In the genomic region with DNA sequence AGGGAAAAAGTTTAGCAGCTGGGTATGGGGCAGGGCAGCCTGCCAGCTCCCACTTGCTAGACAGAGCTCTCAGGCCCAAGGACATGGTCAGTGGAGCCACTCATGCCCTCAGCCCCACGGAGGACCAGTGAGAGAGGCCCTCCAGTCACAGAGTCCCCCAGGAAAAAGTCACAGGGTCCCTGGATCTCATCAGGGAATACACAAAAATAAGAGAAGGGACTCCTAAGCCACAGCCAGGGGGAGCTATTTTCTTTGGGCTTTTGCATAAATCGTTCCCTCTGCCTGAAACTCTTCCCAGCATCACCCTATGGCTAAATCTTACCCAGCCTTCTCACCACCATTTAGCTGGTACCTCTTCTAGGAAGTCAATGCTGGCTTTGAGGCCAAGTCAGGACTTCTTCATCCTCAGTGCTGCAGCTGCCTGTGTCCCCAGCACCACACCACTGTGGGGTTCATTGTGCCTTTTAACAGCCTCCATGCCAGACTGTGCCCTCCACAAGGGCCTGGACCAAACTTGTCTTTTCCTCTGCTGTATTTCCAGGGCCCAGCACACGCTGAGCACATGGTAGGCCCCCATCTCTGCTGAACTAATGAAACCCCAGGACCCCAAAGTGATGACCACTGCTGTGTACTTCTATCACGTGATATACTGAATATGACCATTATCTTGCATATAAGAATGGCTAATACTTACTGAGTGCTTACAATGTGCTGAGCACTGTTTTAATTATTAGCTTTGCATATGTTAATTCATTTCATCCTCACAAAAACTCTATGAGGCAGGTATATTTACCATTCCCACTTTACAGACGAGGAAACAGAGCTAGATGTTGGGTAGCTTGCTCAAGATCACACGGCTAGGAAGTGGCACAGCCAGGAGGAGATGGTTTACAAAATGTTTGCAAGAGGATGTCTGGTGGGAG, we compare ENCODE assay signal across 2 cellular contexts.
TF ChIP-seq lines count a peak whose summit lies in the region.

No MANE protein-coding gene starts in this region.

TF ChIP-seq in HEK293T, 16 proteins besides CTCF, POLR2A, EP300 and RAD21:
- peak; percentile 39; the same call in 1 of the 2 replicates for TF ChIP-seq L3MBTL2 (conservative IDR thresholded peaks at IDR 0.05)
- TF ChIP-seq CTBP1 (IDR thresholded peaks at IDR 0.05; ENCODE audit: borderline replicate concordance): no peak

TF ChIP-seq in K562, 482 proteins besides CTCF, POLR2A, EP300 and RAD21 (continues in another document):
- TF ChIP-seq RB1 (IDR thresholded peaks at IDR 0.05; ENCODE audit: low read depth) (0 out of 2 replicates have a peak, but pooled peaks have one; percentile 34), ZBED1 (IDR thresholded peaks at IDR 0.05) (no peak), KLF16 (IDR thresholded peaks at IDR 0.05) (0 out of 2 replicates have a peak, but pooled peaks have one; percentile 19), ZNF217 (CRISPR knock-in tag; IDR thresholded peaks at IDR 0.05) (no peak), ZNF316 (IDR thresholded peaks at IDR 0.05) (0 out of 2 replicates have a peak, but pooled peaks have one; percentile 15), ELF4 (CRISPR knock-in tag; IDR thresholded peaks at IDR 0.05) (no peak), DNMT1 (IDR thresholded peaks at IDR 0.05) (no peak), TFE3 (CRISPR knock-in tag; IDR thresholded peaks at IDR 0.05) (peak; percentile 12; the same call in 1 of the 2 replicates), NKRF (IDR thresholded peaks at IDR 0.05; ENCODE audit: borderline replicate concordance) (no peak), FOXA1 (IDR thresholded peaks at IDR 0.05; ENCODE audit: borderline replicate concordance) (no peak), MAZ (CRISPR knock-in tag; conservative IDR thresholded peaks at IDR 0.05 in 1 of 2, IDR thresholded peaks at IDR 0.05 in 1 of 2) (0 out of 4 replicates have a peak, but pooled peaks of 1 of the 2 experiments have one; percentile 16), SMC3 (conservative IDR thresholded peaks at IDR 0.05; ENCODE audit: insufficient read depth, low read depth, low read length) (no peak), ARID1B (IDR thresholded peaks at IDR 0.05) (no peak), SMARCA4 (IDR thresholded peaks at IDR 0.05) (peak; percentile 30; the same call in 1 of the 2 replicates), HNRNPLL (IDR thresholded peaks at IDR 0.05; ENCODE audit: low read depth, low read length, poor library complexity, severe bottlenecking) (no peak), TOE1 (IDR thresholded peaks at IDR 0.05; ENCODE audit: borderline replicate concordance) (0 out of 2 replicates have a peak, but pooled peaks have one; percentile 46), TOE1 (CRISPR knock-in tag; IDR thresholded peaks at IDR 0.05; ENCODE audit: borderline replicate concordance, low read depth) (no peak), ESRRA (IDR thresholded peaks at IDR 0.05; ENCODE audit: borderline replicate concordance, low read depth) (0 out of 2 replicates have a peak, but pooled peaks have one; percentile 20), XRCC5 (IDR thresholded peaks at IDR 0.05; ENCODE audit: low read depth, low read length) (0 out of 2 replicates have a peak, but pooled peaks have one; percentile 46), CTBP1 (IDR thresholded peaks at IDR 0.05; ENCODE audit: borderline replicate concordance) (peak; percentile 16; the same call in 1 of the 2 replicates), RBM22 (IDR thresholded peaks at IDR 0.05; ENCODE audit: low read depth, low read length, poor library complexity, severe bottlenecking) (no peak), USF1 (CRISPR knock-in tag; IDR thresholded peaks at IDR 0.05) (peak; percentile 23; the same call in 1 of the 2 replicates), NR4A1 (CRISPR knock-in tag; IDR thresholded peaks at IDR 0.05) (no peak), NR4A1 (tag; IDR thresholded peaks at IDR 0.05) (0 out of 2 replicates have a peak, but pooled peaks have one; percentile 40), CBFA2T2 (conservative IDR thresholded peaks at IDR 0.05) (0 out of 2 replicates have a peak, but pooled peaks have one; percentile 2), HMGN3 (IDR thresholded peaks at IDR 0.05; ENCODE audit: borderline replicate concordance, extremely low read depth, insufficient read length, low read depth, low read length) (no peak), RAD51 (IDR thresholded peaks at IDR 0.05; ENCODE audit: borderline replicate concordance, low read depth) (peak; percentile 32; the same call in 1 of the 2 replicates), CXXC5 (CRISPR knock-in tag; IDR thresholded peaks at IDR 0.05) (peak; percentile 22; the same call in 1 of the 2 replicates)
- TF ChIP-seq, protein P1, sequence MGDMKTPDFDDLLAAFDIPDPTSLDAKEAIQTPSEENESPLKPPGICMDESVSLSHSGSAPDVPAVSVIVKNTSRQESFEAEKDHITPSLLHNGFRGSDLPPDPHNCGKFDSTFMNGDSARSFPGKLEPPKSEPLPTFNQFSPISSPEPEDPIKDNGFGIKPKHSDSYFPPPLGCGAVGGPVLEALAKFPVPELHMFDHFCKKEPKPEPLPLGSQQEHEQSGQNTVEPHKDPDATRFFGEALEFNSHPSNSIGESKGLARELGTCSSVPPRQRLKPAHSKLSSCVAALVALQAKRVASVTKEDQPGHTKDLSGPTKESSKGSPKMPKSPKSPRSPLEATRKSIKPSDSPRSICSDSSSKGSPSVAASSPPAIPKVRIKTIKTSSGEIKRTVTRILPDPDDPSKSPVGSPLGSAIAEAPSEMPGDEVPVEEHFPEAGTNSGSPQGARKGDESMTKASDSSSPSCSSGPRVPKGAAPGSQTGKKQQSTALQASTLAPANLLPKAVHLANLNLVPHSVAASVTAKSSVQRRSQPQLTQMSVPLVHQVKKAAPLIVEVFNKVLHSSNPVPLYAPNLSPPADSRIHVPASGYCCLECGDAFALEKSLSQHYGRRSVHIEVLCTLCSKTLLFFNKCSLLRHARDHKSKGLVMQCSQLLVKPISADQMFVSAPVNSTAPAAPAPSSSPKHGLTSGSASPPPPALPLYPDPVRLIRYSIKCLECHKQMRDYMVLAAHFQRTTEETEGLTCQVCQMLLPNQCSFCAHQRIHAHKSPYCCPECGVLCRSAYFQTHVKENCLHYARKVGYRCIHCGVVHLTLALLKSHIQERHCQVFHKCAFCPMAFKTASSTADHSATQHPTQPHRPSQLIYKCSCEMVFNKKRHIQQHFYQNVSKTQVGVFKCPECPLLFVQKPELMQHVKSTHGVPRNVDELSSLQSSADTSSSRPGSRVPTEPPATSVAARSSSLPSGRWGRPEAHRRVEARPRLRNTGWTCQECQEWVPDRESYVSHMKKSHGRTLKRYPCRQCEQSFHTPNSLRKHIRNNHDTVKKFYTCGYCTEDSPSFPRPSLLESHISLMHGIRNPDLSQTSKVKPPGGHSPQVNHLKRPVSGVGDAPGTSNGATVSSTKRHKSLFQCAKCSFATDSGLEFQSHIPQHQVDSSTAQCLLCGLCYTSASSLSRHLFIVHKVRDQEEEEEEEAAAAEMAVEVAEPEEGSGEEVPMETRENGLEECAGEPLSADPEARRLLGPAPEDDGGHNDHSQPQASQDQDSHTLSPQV (IDR thresholded peaks at IDR 0.05): peak; percentile 52; the same call in 1 of the 2 replicates
- TF ChIP-seq, protein P2, sequence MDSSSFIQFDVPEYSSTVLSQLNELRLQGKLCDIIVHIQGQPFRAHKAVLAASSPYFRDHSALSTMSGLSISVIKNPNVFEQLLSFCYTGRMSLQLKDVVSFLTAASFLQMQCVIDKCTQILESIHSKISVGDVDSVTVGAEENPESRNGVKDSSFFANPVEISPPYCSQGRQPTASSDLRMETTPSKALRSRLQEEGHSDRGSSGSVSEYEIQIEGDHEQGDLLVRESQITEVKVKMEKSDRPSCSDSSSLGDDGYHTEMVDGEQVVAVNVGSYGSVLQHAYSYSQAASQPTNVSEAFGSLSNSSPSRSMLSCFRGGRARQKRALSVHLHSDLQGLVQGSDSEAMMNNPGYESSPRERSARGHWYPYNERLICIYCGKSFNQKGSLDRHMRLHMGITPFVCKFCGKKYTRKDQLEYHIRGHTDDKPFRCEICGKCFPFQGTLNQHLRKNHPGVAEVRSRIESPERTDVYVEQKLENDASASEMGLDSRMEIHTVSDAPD (CRISPR knock-in tag; IDR thresholded peaks at IDR 0.05): no peak
